ENCODE assay signal across 25 cellular contexts in genomic region chr5:17046320-17046719, GRCh38.
"Had no signal": no experiment of that assay in that cellular context is flagged by ENCODE, and none has a peak within 500 bp of the region (broad histone marks: within the 10 kb centered on the region; RNA-seq: fewer than 3 reads in every experiment).

No MANE protein-coding gene starts in this region.

- H3K9me3 ChIP-seq: Peyer's patch had no signal

- H3K27ac ChIP-seq: cardiac muscle cell, Peyer's patch, RWPE1, VCaP had no signal

- DNase-seq: activated CD4-positive, alpha-beta memory T cell treated with anti-CD3 and anti-CD28 coated beads for 36 hours; activated CD4-positive, alpha-beta T cell treated with anti-CD3 and anti-CD28 coated beads, Interleukin-2, amount 10 ng/mL, durations not matched to agents 7 days and 5 days; activated CD4-positive, CD25-positive, alpha-beta regulatory T cell; activated CD8-positive, alpha-beta memory T cell treated with anti-CD3 and anti-CD28 coated beads for 24 hours; activated gamma-delta T cell; activated naive CD4-positive, alpha-beta T cell treated with anti-CD3 and anti-CD28 coated beads for 36 hours; activated T-cell treated with anti-CD3 and anti-CD28 coated beads, Interleukin-2, amount 50 U/mL, for 4 hours; amygdala; Karpas-422; NCI-H1048; NCI-H146; NCI-H187 treated with DMSO at 0.1 percent for 48 hours; NCI-H2081 treated with DMSO at 0.1 percent for 48 hours; NCI-H446; NCI-H524; NCI-H82; NK-92 treated with Interleukin-12 subunit alpha and Interleukin-12 subunit beta, amount 100 ng/mL, for 24 hours; OCI-M1; Peyer's patch; SHP77; T-helper 9 cell had no signal

- H3K4me1 ChIP-seq: Peyer's patch had no signal

- H3K27me3 ChIP-seq: cardiac muscle cell, Peyer's patch had no signal

- ATAC-seq: activated T-cell treated with anti-CD3 and anti-CD28 coated beads, Interleukin-2, amount 50 U/mL, for 4 hours; K562 had no signal

- H3K4me3 ChIP-seq: cardiac muscle cell, K562, Peyer's patch had no signal

- H3K36me3 ChIP-seq: cardiac muscle cell, Peyer's patch had no signal
